10 cellular contexts compared by ENCODE assay signal in the genomic region with DNA sequence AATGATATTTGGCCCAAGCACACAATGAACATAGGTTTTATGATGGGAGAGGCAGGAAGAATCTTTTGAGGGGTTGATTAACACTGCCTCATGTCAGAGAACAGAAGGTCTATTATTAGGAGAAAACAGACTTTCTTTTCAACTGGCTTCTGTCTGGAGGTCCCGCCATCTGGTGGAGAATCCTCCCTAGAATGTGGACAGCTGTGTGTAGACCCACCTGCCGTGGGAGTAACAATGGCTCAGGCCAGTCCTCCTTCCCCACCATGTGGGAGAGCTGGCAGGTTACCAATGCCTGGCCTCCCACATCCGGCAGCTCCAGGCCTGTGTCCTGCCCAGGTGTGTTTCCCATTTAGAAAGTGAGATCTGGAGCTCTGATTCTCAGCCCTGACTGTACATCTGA.
DNase-seq lines count a peak whose midpoint lies in the region; ATAC-seq and TF ChIP-seq lines count a peak whose summit lies in the region.
"Had no signal": no experiment of that assay in that cellular context is flagged by ENCODE, and none has a peak within 500 bp of the region (broad histone marks: within the 10 kb centered on the region; RNA-seq: fewer than 3 reads in every experiment).

No MANE protein-coding gene starts in this region.

- no peak for TF ChIP-seq EP300 in sigmoid colon (IDR thresholded peaks at IDR 0.05)

- 32 to 53% methylated on average over 3 of the region's 3 CpGs for WGBS in sigmoid colon, 2 donors

- no peak overlapping the region for H2AFZ ChIP-seq in PC-9

- H3K4me3 ChIP-seq in breast epithelium (no peak overlapping the region), PC-9 (no peak overlapping the region), sigmoid colon (no peak overlapping the region)

- H4K20me1 ChIP-seq in PC-9 (ENCODE audit: insufficient read depth), result no peaks in the 10 kb centered on the region

- POLR2A ChIA-PET in PC-9 (lab: Charles Lee; ENCODE audit: unreplicated experiment), result no interaction called here

- TF ChIP-seq CTCF in breast epithelium (IDR thresholded peaks at IDR 0.05), result peak in 1 of 3 donors; percentile 17
- no peak for TF ChIP-seq CTCF in PC-9 (conservative IDR thresholded peaks at IDR 0.05)
- TF ChIP-seq CTCF in sigmoid colon (IDR thresholded peaks at IDR 0.05), result no peak

- CTCF ChIA-PET in PC-9 (lab: Charles Lee), result no interaction called here

- no peaks in the 10 kb centered on the region for H3K4me1 ChIP-seq in breast epithelium
- H3K4me1 ChIP-seq in PC-9 (replicated peaks; ENCODE audit: insufficient read depth), result no peaks in the 10 kb centered on the region
- no peaks in the 10 kb centered on the region for H3K4me1 ChIP-seq in sigmoid colon

- H3F3A ChIP-seq in PC-9 (ENCODE audit: insufficient read depth, low read depth), result no peaks in the 10 kb centered on the region

- TF ChIP-seq POLR2A in breast epithelium (IDR thresholded peaks at IDR 0.05), result no peak
- no peak for TF ChIP-seq POLR2A in sigmoid colon (IDR thresholded peaks at IDR 0.05)

- H3K9me3 ChIP-seq in breast epithelium, result no peaks in the 10 kb centered on the region
- H3K9me3 ChIP-seq in PC-9 (ENCODE audit: insufficient read depth, low read depth), result no peaks in the 10 kb centered on the region
- H3K9me3 ChIP-seq in sigmoid colon, result no peaks in the 10 kb centered on the region

- no peaks in the 10 kb centered on the region for H3K79me2 ChIP-seq in PC-9 (ENCODE audit: low read depth)

- ATAC-seq in HG03342 (IDR thresholded peaks at IDR 0.05; ENCODE audit: unreplicated experiment), result no peak

- no peaks in the 10 kb centered on the region for H3K9me2 ChIP-seq in PC-9 (ENCODE audit: insufficient read depth)

- H3K27ac ChIP-seq in breast epithelium (peak overlapping the region; percentile 51 to 64), PC-9 (no peak overlapping the region), sigmoid colon (no peak overlapping the region)
- H3K27ac ChIP-seq: C4-2B had no signal

- no peak overlapping the region for H3K4me2 ChIP-seq in PC-9

- DNase-seq in COLO668 (lab: John Stamatoyannopoulos, UW; ENCODE audit: unreplicated experiment) (peak; percentile 76), NCI-H1694 (lab: John Stamatoyannopoulos, UW) (peak; percentile 24), breast epithelium (ENCODE audit: low spot score in 2 of 2) (peak in 1 of 2 donors; percentile 79), left kidney (ENCODE audit: low read depth, low spot score) (peak; percentile 46), cerebellar nuclear complex (lab: John Stamatoyannopoulos, UW) (no peak), PC-9 (no peak), sigmoid colon (no peak)
- DNase-seq: IMR-90 had no signal

- no TSS peak for BruUV-seq in PC-9 (replicated peaks; lab: Mats Ljungman, UMichigan)

- H3K36me3 ChIP-seq in breast epithelium, result no peaks in the 10 kb centered on the region
- H3K36me3 ChIP-seq in PC-9 (ENCODE audit: low read depth), result no peaks in the 10 kb centered on the region
- H3K36me3 ChIP-seq in sigmoid colon, result no peaks in the 10 kb centered on the region

- H3K27me3 ChIP-seq in breast epithelium, result no peaks in the 10 kb centered on the region
- H3K27me3 ChIP-seq in PC-9 (ENCODE audit: insufficient read depth, low read depth), result peaks cover 86% of the 10 kb centered on the region
- no peaks in the 10 kb centered on the region for H3K27me3 ChIP-seq in sigmoid colon

- intact Hi-C loops in breast epithelium (cut with DNase I; ENCODE audit: low total_unique reads) (no loop called here), PC-9 (cut with micrococcal nuclease; ENCODE audit: unreplicated experiment) (no loop called here), sigmoid colon (cut with DNase I) (no loop called here)

Comparison
In these comparisons a context has a peak if more than half of its experiments do, and no peak if none do; other contexts are left out.
1. DNase-seq: peak in COLO668 (single experiment), NCI-H1694 (single experiment) and left kidney (single experiment); none in cerebellar nuclear complex (0 of 2), PC-9 (0 of 2) and sigmoid colon (single experiment).
2. H3K27ac ChIP-seq: peak in breast epithelium (2 of 2); none in PC-9 (single experiment) and sigmoid colon (0 of 4).